ENCODE assay signal across 8 cellular contexts in the genomic region with DNA sequence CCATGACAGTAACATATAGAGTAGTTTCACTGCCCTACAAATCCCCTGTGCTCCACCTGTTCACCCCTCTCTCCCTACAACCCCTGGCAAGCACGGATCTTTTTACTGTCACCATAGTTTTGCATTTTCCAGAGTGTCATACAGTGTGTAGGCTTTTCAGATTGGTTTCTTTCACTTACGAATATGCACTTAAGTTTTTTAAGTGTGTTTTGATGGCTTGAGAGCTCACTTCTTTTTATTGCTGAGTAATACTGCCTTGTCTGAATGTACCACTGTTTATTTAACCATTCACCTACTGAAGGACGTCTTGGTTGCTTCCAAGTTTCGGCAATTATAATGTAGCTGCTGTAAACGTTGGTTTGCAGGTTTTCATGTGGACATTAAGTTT.
A peak's percentile ranks its signal among the peaks of the same experiment; 100 is the strongest.
DNase-seq lines count a peak whose midpoint lies in the region; ATAC-seq, FAIRE-seq and TF ChIP-seq lines count a peak whose summit lies in the region.

No MANE protein-coding gene starts in this region.

- H3K4me1 ChIP-seq in DND-41 (ENCODE audit: insufficient read depth, low read length) = peaks cover 46% of the 10 kb centered on the region
- H3K4me1 ChIP-seq in GM12878 (ENCODE audit: control insufficient read depth, insufficient read depth, low read length) = peaks cover 31% of the 10 kb centered on the region
- H3K4me1 ChIP-seq in mesendoderm (ENCODE audit: control insufficient read depth, low read depth, low read length) = no peaks in the 10 kb centered on the region

- ATAC-seq in DND-41 (ENCODE audit: insufficient read depth, low read depth) = peak; percentile 61
- peak; percentile 39 for ATAC-seq in GM19467 (IDR thresholded peaks at IDR 0.05; ENCODE audit: unreplicated experiment)
- peak; percentile 27 for ATAC-seq in HG03520 (IDR thresholded peaks at IDR 0.05; ENCODE audit: unreplicated experiment)
- peak; percentile 64 for ATAC-seq in GM12878
- ATAC-seq in stimulated activated naive CD8-positive, alpha-beta T cell treated with anti-CD3 and anti-CD28 coated beads, Interleukin-15, Interleukin-2, amounts not matched to agents 100 U/mL and 50 U/mL, for 24 hours = peak; percentile 29

- TF ChIP-seq POLR2A in GM12878 (IDR thresholded peaks at IDR 0.05; ENCODE audit: low read depth, low read length) = no peak

- peak; percentile 27 for FAIRE-seq in GM12878 (lab: Jason Lieb, UNC)

- no peak for TF ChIP-seq EP300 in GM12878 (IDR thresholded peaks at IDR 0.05; ENCODE audit: borderline replicate concordance in 1 of 2, control insufficient read depth in 1 of 2, low read depth in 2 of 2, low read length in 2 of 2)

- no peak overlapping the region for H2BK120ac ChIP-seq in mesendoderm (ENCODE audit: low read depth, low read length)

- BruUV-seq in GM12878 (replicated peaks; lab: Mats Ljungman, UMichigan) = no TSS peak

- H3K4me3 ChIP-seq in DND-41 (ENCODE audit: low read depth in 1 of 2, low read length in 2 of 2) = peak overlapping the region in 1 of 2 experiments; percentile 49; a peak in 2 of 4 replicates
- H3K4me3 ChIP-seq in GM12878 = peak overlapping the region; percentile 57; the same call in 1 of the 2 replicates
- H3K4me3 ChIP-seq in mesendoderm (ENCODE audit: low read length) = no peak overlapping the region

- POLR2A ChIA-PET in GM12878 (lab: Charles Lee) = interaction anchor here (0.7 kb wide), 1 partner anchor 22 kb away, joined by 3 read pairs; no protein-coding TSS in a partner anchor

- TF ChIP-seq CTCF in DND-41 (IDR thresholded peaks at IDR 0.05; ENCODE audit: borderline replicate concordance, extremely low read depth, low read length, poor library complexity, severe bottlenecking) (no peak), GM12878 (IDR thresholded peaks at IDR 0.05 in 2 of 3, conservative IDR thresholded peaks at IDR 0.05 in 1 of 3; ENCODE audit: control insufficient read depth in 2 of 3, extremely low read depth in 1 of 3, insufficient read depth in 1 of 3, low read depth in 3 of 3, low read length in 3 of 3) (no peak)

- in situ Hi-C loops in GM12878 (cut with MboI) = no loop called here

- SMC1A ChIA-PET in GM12878 (lab: Charles Lee; ENCODE audit: uncharacterized antibody, unreplicated experiment) = interaction anchor here (1.3 to 2.0 kb wide), 4 partner anchors 40 to 126 kb away, joined by 3 to 5 read pairs (median 3); no protein-coding TSS in a partner anchor

- H4K20me1 ChIP-seq in DND-41 (ENCODE audit: insufficient read depth, low read length) (no peaks in the 10 kb centered on the region), GM12878 (ENCODE audit: control insufficient read depth, insufficient read depth) (no peaks in the 10 kb centered on the region)

- H3K56ac ChIP-seq in mesendoderm (ENCODE audit: low read length) = no peak overlapping the region

- no peak overlapping the region for H3K23ac ChIP-seq in mesendoderm (ENCODE audit: low read length)

- CTCF ChIA-PET in GM12878 (lab: Yijun Ruan, JAX) = no interaction called here

- no peak overlapping the region for H2AK5ac ChIP-seq in mesendoderm (ENCODE audit: low read length)

- RAD21 ChIA-PET in GM12878 (lab: Charles Lee; ENCODE audit: unreplicated experiment) = interaction anchor here (0.6 to 1.6 kb wide), 4 partner anchors 29 to 131 kb away, joined by 3 to 4 read pairs (median 4); no protein-coding TSS in a partner anchor

- no peak overlapping the region for H3K4ac ChIP-seq in mesendoderm (ENCODE audit: low read depth, low read length)

- H3K36me3 ChIP-seq in DND-41 (ENCODE audit: insufficient read depth, low read length) = no peaks in the 10 kb centered on the region
- no peaks in the 10 kb centered on the region for H3K36me3 ChIP-seq in GM12878 (ENCODE audit: control insufficient read depth in 2 of 2, insufficient read depth in 2 of 2, low read length in 1 of 2)
- no peaks in the 10 kb centered on the region for H3K36me3 ChIP-seq in mesendoderm (ENCODE audit: control insufficient read depth, insufficient read depth, low read length)

- no peak for TF ChIP-seq RAD21 in GM12878 (IDR thresholded peaks at IDR 0.05; ENCODE audit: insufficient read depth, low read depth, low read length)

- H2BK15ac ChIP-seq in mesendoderm (replicated peaks; ENCODE audit: low read depth) = no peak overlapping the region

- no peaks in the 10 kb centered on the region for H3K79me2 ChIP-seq in DND-41 (ENCODE audit: insufficient read depth, low read length)
- H3K79me2 ChIP-seq in GM12878 (ENCODE audit: control insufficient read depth, insufficient read depth, low read length) = no peaks in the 10 kb centered on the region
- no peaks in the 10 kb centered on the region for H3K79me2 ChIP-seq in mesendoderm (ENCODE audit: control insufficient read depth, insufficient read depth, low read length)

- no peak overlapping the region for H3K18ac ChIP-seq in mesendoderm (ENCODE audit: low read length)

- intact Hi-C loops in GM12878 (cut with micrococcal nuclease; ENCODE audit: unreplicated experiment) = loop anchor here (2.0 to 5.0 kb wide), 2 partner anchors 80 to 119 kb away; no protein-coding TSS in a partner anchor

- no peak overlapping the region for H4K8ac ChIP-seq in mesendoderm (ENCODE audit: low read depth, low read length)

- 76% methylated on average over 5 of the region's 5 CpGs for WGBS in GM12878 (ENCODE audit: insufficient coverage, insufficient replicate concordance, low lambda C conversion rate, missing lambda C conversion rate)
- WGBS in mesendoderm (ENCODE audit: extremely low coverage, insufficient coverage, low lambda C conversion rate) = no CpG with 5 or more reads among the region's 5 CpGs

- H4K5ac ChIP-seq in mesendoderm (ENCODE audit: low read length) = no peak overlapping the region

- H3K27ac ChIP-seq in DND-41 (ENCODE audit: low read length) (peak overlapping the region; percentile 89), GM12878 (ENCODE audit: control insufficient read depth, insufficient read depth) (peak overlapping the region; percentile 7; the same call in 1 of the 2 replicates), mesendoderm (ENCODE audit: low read depth, low read length) (no peak overlapping the region)

- peak overlapping the region; percentile 61 for H2AFZ ChIP-seq in DND-41 (ENCODE audit: low read depth, low read length)
- peak overlapping the region; percentile 42 for H2AFZ ChIP-seq in GM12878 (ENCODE audit: control insufficient read depth, low read depth, low read length)

- no peaks in the 10 kb centered on the region for H3K9me3 ChIP-seq in DND-41 (ENCODE audit: insufficient read depth, low read length, severe bottlenecking)
- no peaks in the 10 kb centered on the region for H3K9me3 ChIP-seq in GM12878 (replicated peaks; ENCODE audit: control insufficient read depth, insufficient read depth, low read length)

- peak overlapping the region; percentile 56 for H3K9ac ChIP-seq in DND-41 (ENCODE audit: low read depth, low read length)
- no peak overlapping the region; the same call in 1 of the 2 replicates for H3K9ac ChIP-seq in GM12878 (ENCODE audit: control insufficient read depth, insufficient read depth, low read length)
- no peak overlapping the region for H3K9ac ChIP-seq in mesendoderm (ENCODE audit: low read length)

- H3K4me2 ChIP-seq in DND-41 (ENCODE audit: insufficient read depth, low read length) (peak overlapping the region; percentile 74), GM12878 (ENCODE audit: control insufficient read depth, insufficient read depth) (peak overlapping the region; percentile 76), mesendoderm (ENCODE audit: low read length) (no peak overlapping the region)

- DNase-seq in DND-41 (no peak), GM12878 (ENCODE audit: low read depth, low spot score) (no peak), COR-L47 (lab: John Stamatoyannopoulos, UW) (no peak), GM19238 (ENCODE audit: insufficient read length, low spot score) (no peak), mesendoderm (no peak)
- DNase-seq in stimulated activated naive CD8-positive, alpha-beta T cell treated with anti-CD3 and anti-CD28 coated beads, Interleukin-15, Interleukin-2, amounts not matched to agents 100 U/mL and 50 U/mL, for 24 hours = no peak

- no peaks in the 10 kb centered on the region for H3K27me3 ChIP-seq in DND-41 (ENCODE audit: insufficient read depth, low read length, poor library complexity)
- H3K27me3 ChIP-seq in GM12878 (replicated peaks in 1 of 2; ENCODE audit: control insufficient read depth in 2 of 2, insufficient read depth in 2 of 2, low read length in 1 of 2) = no peaks in the 10 kb centered on the region
- H3K27me3 ChIP-seq in mesendoderm (ENCODE audit: insufficient read depth, low read length, poor library complexity) = no peaks in the 10 kb centered on the region

- H2BK5ac ChIP-seq in mesendoderm (ENCODE audit: low read length) = no peak overlapping the region

- no peaks in the 10 kb centered on the region for H3K79me1 ChIP-seq in mesendoderm (ENCODE audit: low read length)

TF ChIP-seq in GM12878, 131 proteins besides CTCF, POLR2A, EP300 and RAD21 (continues in another document):
- TF ChIP-seq ATF3 (IDR thresholded peaks at IDR 0.05; ENCODE audit: borderline replicate concordance, extremely low read depth, low read depth, low read length) (no peak), SP1 (IDR thresholded peaks at IDR 0.05; ENCODE audit: low read depth, low read length) (no peak), CREB1 (IDR thresholded peaks at IDR 0.05; ENCODE audit: low read depth) (no peak), E4F1 (IDR thresholded peaks at IDR 0.05; ENCODE audit: borderline replicate concordance, partially characterized antibody) (no peak), CBFB (IDR thresholded peaks at IDR 0.05; ENCODE audit: low read depth) (no peak), STAT1 (conservative IDR thresholded peaks at IDR 0.05) (no peak), ZBED1 (IDR thresholded peaks at IDR 0.05; ENCODE audit: borderline replicate concordance) (no peak)
